10 cellular contexts compared by ENCODE assay signal in the genomic region with DNA sequence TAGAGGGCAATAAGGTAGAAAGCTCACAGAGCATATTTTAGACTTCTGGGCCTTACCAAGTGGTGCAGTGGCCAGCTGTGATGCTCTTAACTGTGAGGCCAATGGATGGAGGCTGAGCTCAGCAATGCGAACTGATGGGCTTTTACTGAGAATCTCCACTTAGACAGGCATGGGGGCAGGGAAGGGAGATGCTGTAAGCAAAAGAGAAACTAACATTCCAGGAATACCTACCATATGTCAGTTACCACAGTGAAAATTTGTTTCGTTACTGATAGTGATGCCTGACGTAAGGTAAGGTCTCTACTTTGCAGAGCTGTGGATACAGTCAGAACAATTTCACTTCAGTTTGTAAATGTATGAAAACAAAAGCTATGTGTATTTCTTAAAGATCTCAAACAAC.
DNase-seq lines count a peak whose midpoint lies in the region; ATAC-seq and TF ChIP-seq lines count a peak whose summit lies in the region.
"Had no signal": no experiment of that assay in that cellular context is flagged by ENCODE, and none has a peak within 500 bp of the region (broad histone marks: within the 10 kb centered on the region; RNA-seq: fewer than 3 reads in every experiment).

No MANE protein-coding gene starts in this region.

- ATAC-seq in GM21390 (IDR thresholded peaks at IDR 0.05; ENCODE audit: unreplicated experiment): peak; percentile 65
- peak; percentile 75 for ATAC-seq in IMR-90 (ENCODE audit: low read depth)
- ATAC-seq: foreskin keratinocyte had no signal

- H3K4me1 ChIP-seq in IMR-90 (ENCODE audit: control insufficient read depth, insufficient read depth, low read length) (no peaks in the 10 kb centered on the region), endodermal cell (ENCODE audit: control insufficient read depth, insufficient read depth, low read length) (peaks cover 4% of the 10 kb centered on the region), osteoblast (ENCODE audit: insufficient read depth, low read length) (no peaks in the 10 kb centered on the region), stomach (no peaks in the 10 kb centered on the region)
- H3K4me1 ChIP-seq: foreskin keratinocyte had no signal

- in situ Hi-C loops in IMR-90 (cut with MboI; ENCODE audit: low sequenced_read_pairs): no loop called here

- no peak overlapping the region for H3K4me2 ChIP-seq in IMR-90 (ENCODE audit: low read depth, low read length)
- H3K4me2 ChIP-seq in osteoblast (ENCODE audit: insufficient read depth, low read length): no peak overlapping the region

- no peak overlapping the region for H4K8ac ChIP-seq in IMR-90 (ENCODE audit: low read depth in 2 of 2, low read length in 2 of 2)

- H3K79me2 ChIP-seq in osteoblast (ENCODE audit: insufficient read depth, low read length): no peaks in the 10 kb centered on the region

- no peak overlapping the region for H4K91ac ChIP-seq in IMR-90 (ENCODE audit: insufficient read depth, low read depth, low read length)

- no peak overlapping the region for H3K27ac Mint-ChIP-seq in endodermal cell
- H3K27ac Mint-ChIP-seq: activated CD4-positive, alpha-beta memory T cell treated with anti-CD3 and anti-CD28 coated beads, Interleukin-2, amount 10 ng/mL, durations not matched to agents 7 days and 5 days had no signal

- POLR2A ChIA-PET in IMR-90 (lab: Charles Lee; ENCODE audit: unreplicated experiment): no interaction called here

- H3K4me3 ChIP-seq in IMR-90 (ENCODE audit: insufficient read depth, low read depth, low read length) (no peak overlapping the region), endodermal cell (ENCODE audit: low read length) (no peak overlapping the region), osteoblast (ENCODE audit: insufficient read depth, low read length) (no peak overlapping the region), stomach (no peak overlapping the region)
- H3K4me3 ChIP-seq: coronary artery had no signal

- TF ChIP-seq EP300 in stomach (IDR thresholded peaks at IDR 0.05): no peak

- intact Hi-C loops in IMR-90 (cut with micrococcal nuclease): no loop called here
- intact Hi-C loops in stomach (cut with DNase I; ENCODE audit: low total_unique reads): no loop called here

- H3K4me3 Mint-ChIP-seq in endodermal cell: no peak overlapping the region
- H3K4me3 Mint-ChIP-seq: activated CD4-positive, alpha-beta memory T cell treated with anti-CD3 and anti-CD28 coated beads, Interleukin-2, amount 10 ng/mL, durations not matched to agents 7 days and 5 days had no signal

- H3K9me3 ChIP-seq in IMR-90 (ENCODE audit: control insufficient read depth, insufficient read depth, low read length): no peaks in the 10 kb centered on the region
- no peaks in the 10 kb centered on the region for H3K9me3 ChIP-seq in endodermal cell (ENCODE audit: control insufficient read depth, low read length)
- no peaks in the 10 kb centered on the region for H3K9me3 ChIP-seq in osteoblast (ENCODE audit: low read depth, low read length)
- H3K9me3 ChIP-seq in stomach: no peaks in the 10 kb centered on the region

- H3K4me1 Mint-ChIP-seq in endodermal cell: peaks cover 13% of the 10 kb centered on the region
- H3K4me1 Mint-ChIP-seq: activated CD4-positive, alpha-beta memory T cell treated with anti-CD3 and anti-CD28 coated beads, Interleukin-2, amount 10 ng/mL, durations not matched to agents 7 days and 5 days had no signal

- no peak overlapping the region for H3K4ac ChIP-seq in IMR-90 (ENCODE audit: low read depth, low read length)

- TF ChIP-seq POLR2A in IMR-90 (IDR thresholded peaks at IDR 0.05; ENCODE audit: low read depth, low read length) (no peak), stomach (IDR thresholded peaks at IDR 0.05) (no peak)

- no peaks in the 10 kb centered on the region for H3K36me3 Mint-ChIP-seq in endodermal cell (ENCODE audit: low read depth)

- no peak for TF ChIP-seq RAD21 in IMR-90 (IDR thresholded peaks at IDR 0.05; ENCODE audit: low read length)

- no peak overlapping the region for H2BK20ac ChIP-seq in IMR-90 (ENCODE audit: low read depth, low read length)

- no peak overlapping the region for H2AK5ac ChIP-seq in IMR-90 (ENCODE audit: low read depth, low read length)

- H3K27me3 Mint-ChIP-seq in endodermal cell (ENCODE audit: insufficient read depth): no peaks in the 10 kb centered on the region
- H3K27me3 Mint-ChIP-seq: activated CD4-positive, alpha-beta memory T cell treated with anti-CD3 and anti-CD28 coated beads, Interleukin-2, amount 10 ng/mL, durations not matched to agents 7 days and 5 days had no signal

- CTCF ChIA-PET in IMR-90 (lab: Yijun Ruan, JAX): interaction anchor here (0.5 kb wide), 1 partner anchor 579 kb away, joined by 3 read pairs; no protein-coding TSS in a partner anchor

- H4K20me1 ChIP-seq in IMR-90 (ENCODE audit: insufficient read depth, low read length) (no peaks in the 10 kb centered on the region), osteoblast (ENCODE audit: insufficient read depth, low read length) (no peaks in the 10 kb centered on the region)

- H3K14ac ChIP-seq in IMR-90 (replicated peaks; ENCODE audit: low read depth, low read length): no peak overlapping the region

- no peak overlapping the region for H2BK120ac ChIP-seq in IMR-90 (ENCODE audit: low read depth, low read length)

- no peak overlapping the region for H2BK5ac ChIP-seq in IMR-90 (ENCODE audit: low read depth, low read length, poor library complexity, severe bottlenecking)

- dilution Hi-C loops in IMR-90 (cut with HindIII; ENCODE audit: low sequenced_read_pairs, unreplicated experiment): no loop called here

- H3K9ac ChIP-seq in IMR-90 (ENCODE audit: low read depth, low read length) (no peak overlapping the region), endodermal cell (ENCODE audit: extremely low read depth, low read length, poor library complexity, severe bottlenecking) (no peak overlapping the region)

- no peak overlapping the region for H3K23ac ChIP-seq in IMR-90 (ENCODE audit: low read depth, low read length)

- H4K5ac ChIP-seq in IMR-90 (ENCODE audit: low read depth, low read length): no peak overlapping the region

- H2AFZ ChIP-seq in IMR-90 (replicated peaks; ENCODE audit: low read length, poor library complexity): no peak overlapping the region
- H2AFZ ChIP-seq in osteoblast (ENCODE audit: low read length): no peak overlapping the region

- TF ChIP-seq CTCF in IMR-90 (conservative IDR thresholded peaks at IDR 0.05; ENCODE audit: low read depth, low read length): no peak
- TF ChIP-seq CTCF in endodermal cell (conservative IDR thresholded peaks at IDR 0.05): no peak
- TF ChIP-seq CTCF in osteoblast (IDR thresholded peaks at IDR 0.05; ENCODE audit: extremely low read depth, low read depth, low read length): no peak
- no peak for TF ChIP-seq CTCF in stomach (IDR thresholded peaks at IDR 0.05)

- H3K36me3 ChIP-seq in IMR-90 (ENCODE audit: control insufficient read depth, insufficient read depth, low read length) (no peaks in the 10 kb centered on the region), endodermal cell (ENCODE audit: control insufficient read depth, insufficient read depth, low read length) (no peaks in the 10 kb centered on the region), osteoblast (ENCODE audit: insufficient read depth, low read length) (no peaks in the 10 kb centered on the region), stomach (no peaks in the 10 kb centered on the region)

- H3K9me3 Mint-ChIP-seq in endodermal cell: no peaks in the 10 kb centered on the region

- no peak overlapping the region for H3K27ac ChIP-seq in IMR-90 (ENCODE audit: insufficient read depth, low read length)
- H3K27ac ChIP-seq in endodermal cell (ENCODE audit: low read depth, low read length): no peak overlapping the region
- no peak overlapping the region for H3K27ac ChIP-seq in osteoblast (ENCODE audit: low read depth, low read length)
- no peak overlapping the region for H3K27ac ChIP-seq in stomach
- H3K27ac ChIP-seq: coronary artery, foreskin keratinocyte had no signal

- WGBS in IMR-90 (ENCODE audit: extremely low coverage in 2 of 2, insufficient read length in 1 of 2), 2 experiments: no CpG with 5 or more reads among the region's 3 CpGs
- WGBS in endodermal cell (ENCODE audit: insufficient coverage in 1 of 2, insufficient read length in 1 of 2), 2 experiments: 76 to 80% methylated on average over 1 to 3 of the region's 3 CpGs
- WGBS in stomach, 5 donors: 62 to 73% (median 65%) methylated on average over 3 of the region's 3 CpGs

- no peak overlapping the region for H2BK15ac ChIP-seq in IMR-90 (ENCODE audit: low read depth, low read length)

- no peak overlapping the region for H3K56ac ChIP-seq in IMR-90 (ENCODE audit: extremely low read depth, insufficient read depth, low read length)

- no peak overlapping the region for H3K18ac ChIP-seq in IMR-90 (ENCODE audit: low read depth, low read length)

- BruUV-seq in IMR-90 (replicated peaks; lab: Mats Ljungman, UMichigan): no TSS peak

- DNase-seq in IMR-90: peak; percentile 61
- peak; percentile 63 for DNase-seq in endodermal cell
- DNase-seq in osteoblast (ENCODE audit: insufficient read length, low spot score, missing footprints): peak; percentile 54
- DNase-seq in superior temporal gyrus (ENCODE audit: extremely low spot score): no peak
- DNase-seq in stomach: no peak
- no peak for DNase-seq in GOT3 (lab: John Stamatoyannopoulos, UW)
- DNase-seq: activated CD4-positive, alpha-beta memory T cell treated with anti-CD3 and anti-CD28 coated beads, Interleukin-2, amount 10 ng/mL, durations not matched to agents 7 days and 5 days; foreskin keratinocyte had no signal

- no peak overlapping the region for H2AK9ac ChIP-seq in IMR-90 (replicated peaks; ENCODE audit: low read depth, low read length, poor library complexity)

- no peaks in the 10 kb centered on the region; the same call in 1 of the 2 replicates for H3K27me3 ChIP-seq in IMR-90 (ENCODE audit: control insufficient read depth, insufficient read depth, low read length)
- H3K27me3 ChIP-seq in endodermal cell (ENCODE audit: control insufficient read depth, insufficient read depth, low read length, poor library complexity, severe bottlenecking): no peaks in the 10 kb centered on the region
- no peaks in the 10 kb centered on the region for H3K27me3 ChIP-seq in osteoblast (ENCODE audit: insufficient read depth, low read length)
- H3K27me3 ChIP-seq in stomach: no peaks in the 10 kb centered on the region
- H3K27me3 ChIP-seq: foreskin keratinocyte had no signal

- no peaks in the 10 kb centered on the region for H3K79me1 ChIP-seq in IMR-90 (ENCODE audit: low read depth in 1 of 2, low read length in 2 of 2)

- H3K9me1 ChIP-seq in IMR-90 (ENCODE audit: insufficient read depth, low read length): no peaks in the 10 kb centered on the region; the same call in 1 of the 2 replicates

TF ChIP-seq in IMR-90, 13 proteins besides CTCF, POLR2A, EP300 and RAD21 (continues in another document):
- TF ChIP-seq MAFK (IDR thresholded peaks at IDR 0.05; ENCODE audit: low read depth, low read length) (no peak), MXI1 (IDR thresholded peaks at IDR 0.05; ENCODE audit: borderline replicate concordance, low read depth, low read length) (no peak), NFE2L2 (IDR thresholded peaks at IDR 0.05; ENCODE audit: low read depth, low read length) (no peak), MAZ (IDR thresholded peaks at IDR 0.05; ENCODE audit: borderline replicate concordance, low read depth, low read length) (no peak)

Comparison
In these comparisons a context has a peak if more than half of its experiments do, and no peak if none do; other contexts are left out.
1. DNase-seq: peak in IMR-90 (single experiment), endodermal cell (single experiment) and osteoblast (single experiment); none in superior temporal gyrus (single experiment), stomach (single experiment) and GOT3 (single experiment).